In genomic region chr4:1899149-1900086, GRCh38 we compare ENCODE assay signal across 8 cellular contexts. TPM values are rescaled to one million over a fixed set of nuclear protein-coding genes. Genes with fewer than 3 reads are reported as not detected.
A peak's percentile ranks its signal among the peaks of the same experiment; 100 is the strongest.
DNase-seq lines count a peak whose midpoint lies in the region; TF ChIP-seq lines count a peak whose summit lies in the region.

No MANE protein-coding gene starts in this region.

- H3K79me2 ChIP-seq in GM23248 (ENCODE audit: insufficient read depth) (peaks cover 100% of the 10 kb centered on the region), trophoblast cell (ENCODE audit: control insufficient read depth, insufficient read depth, low read length, poor library complexity) (no peaks in the 10 kb centered on the region)

- TF ChIP-seq CTCF in type B pancreatic cell (conservative IDR thresholded peaks at IDR 0.05): peak; percentile 93

- H3K9me3 ChIP-seq in GM23248 (ENCODE audit: low read depth): no peaks in the 10 kb centered on the region
- H3K9me3 ChIP-seq in trophoblast cell (ENCODE audit: insufficient read depth, low read depth, low read length): no peaks in the 10 kb centered on the region

- H3K9ac ChIP-seq in GM23248: no peak overlapping the region
- H3K9ac ChIP-seq in trophoblast cell (ENCODE audit: low read length): peak overlapping the region; percentile 19

- H3K36me3 ChIP-seq in GM23248 (ENCODE audit: low read depth): peaks cover 5% of the 10 kb centered on the region; the same call in 1 of the 2 replicates
- peaks cover 18 to 29% of the 10 kb centered on the region in 2 experiments for H3K36me3 ChIP-seq in trophoblast cell (ENCODE audit: control insufficient read depth in 1 of 2, insufficient read depth in 2 of 2, low read length in 2 of 2)

- H4K12ac ChIP-seq in trophoblast cell (ENCODE audit: low read depth, low read length): no peak overlapping the region

- H2BK12ac ChIP-seq in trophoblast cell (ENCODE audit: low read length): no peak overlapping the region

- no peak overlapping the region for H3K27ac ChIP-seq in GM23248
- no peak overlapping the region for H3K27ac ChIP-seq in trophoblast cell (ENCODE audit: low read depth, low read length)

- H3F3A ChIP-seq in GM23248 (ENCODE audit: insufficient read depth): peaks cover 11% of the 10 kb centered on the region

- H3K4me1 Mint-ChIP-seq in type B pancreatic cell (ENCODE audit: unreplicated experiment): peaks cover 11% of the 10 kb centered on the region

- H4K20me1 ChIP-seq in GM23248 (ENCODE audit: insufficient read depth): peaks cover 5% of the 10 kb centered on the region; the same call in 1 of the 2 replicates

- no peak overlapping the region for H2AFZ ChIP-seq in GM23248
- H2AFZ ChIP-seq in trophoblast cell (ENCODE audit: insufficient read depth, low read length, poor library complexity): no peak overlapping the region

- in situ Hi-C loops in GM23248 (cut with MboI): no loop called here

- no peaks in the 10 kb centered on the region for H3K79me1 ChIP-seq in trophoblast cell (ENCODE audit: low read length)

- H3K9me3 Mint-ChIP-seq in type B pancreatic cell: no peaks in the 10 kb centered on the region

- no peak overlapping the region for H2AK5ac ChIP-seq in trophoblast cell (ENCODE audit: low read length)

- H3K36me3 Mint-ChIP-seq in type B pancreatic cell: peaks cover 23% of the 10 kb centered on the region

- no peak overlapping the region for H3K14ac ChIP-seq in trophoblast cell (ENCODE audit: low read length)

- no peak overlapping the region for H4K8ac ChIP-seq in trophoblast cell (ENCODE audit: low read depth, low read length)

- no peak overlapping the region for H3K4ac ChIP-seq in trophoblast cell (ENCODE audit: low read depth, low read length)

- H3K4me3 Mint-ChIP-seq in type B pancreatic cell: no peak overlapping the region

- H3K27me3 ChIP-seq in GM23248 (replicated peaks; ENCODE audit: insufficient read depth): no peaks in the 10 kb centered on the region
- no peaks in the 10 kb centered on the region for H3K27me3 ChIP-seq in trophoblast cell (ENCODE audit: insufficient read depth, low read length)

- H3K4me1 ChIP-seq in GM23248 (ENCODE audit: insufficient read depth) (peaks cover 4% of the 10 kb centered on the region; the same call in 1 of the 2 replicates), trophoblast cell (ENCODE audit: control insufficient read depth in 1 of 2, insufficient read depth in 2 of 2, low read length in 2 of 2) (no peaks in the 10 kb centered on the region)

- H3K4me2 ChIP-seq in GM23248 (ENCODE audit: unreplicated experiment) (no peak overlapping the region), trophoblast cell (ENCODE audit: low read length) (no peak overlapping the region)

- no peaks in the 10 kb centered on the region for H3K27me3 Mint-ChIP-seq in type B pancreatic cell

- no peak overlapping the region for H2BK5ac ChIP-seq in trophoblast cell (ENCODE audit: low read depth, low read length, poor library complexity)

- DNase-seq in DMS153 treated with DMSO at 0.1 percent for 48 hours (lab: John Stamatoyannopoulos, UW; ENCODE audit: unreplicated experiment) (peak; percentile 9), GM23248 (peak; percentile 90), M059J (ENCODE audit: low read depth) (peak; percentile 64), SK-N-DZ (ENCODE audit: low spot score) (peak; percentile 83), germinal center (ENCODE audit: low spot score) (peak; percentile 91), trophoblast cell (peak; percentile 64 to 86), type B pancreatic cell (ENCODE audit: extremely low spot score, unreplicated experiment) (peak; percentile 80)
- DNase-seq in activated naive CD4-positive, alpha-beta T cell treated with Interleukin-2 at 50 U/mL for 16 hours: peak; percentile 72

- no peak overlapping the region for H4K91ac ChIP-seq in trophoblast cell (ENCODE audit: low read depth, low read length)

- H3K4me3 ChIP-seq in GM23248 (no peak overlapping the region), trophoblast cell (ENCODE audit: low read depth, low read length) (peak overlapping the region; percentile 59)

- WGBS in GM23248 (ENCODE audit: low coverage in 1 of 2, low lambda C conversion rate in 2 of 2, missing lambda C conversion rate in 2 of 2), 2 experiments: 29 to 31% methylated on average over 15 of the region's 15 CpGs
- no CpG with 5 or more reads among the region's 15 CpGs for WGBS in trophoblast cell (ENCODE audit: extremely low coverage, insufficient coverage, insufficient read length)

- no peak overlapping the region for H3K18ac ChIP-seq in trophoblast cell (ENCODE audit: low read length)

- no peaks in the 10 kb centered on the region for H3K9me2 ChIP-seq in GM23248 (ENCODE audit: insufficient read depth)

- no peak overlapping the region for H2BK120ac ChIP-seq in trophoblast cell (ENCODE audit: insufficient read depth, low read length, poor library complexity)

- peak overlapping the region; percentile 17 for H3K27ac Mint-ChIP-seq in type B pancreatic cell

- no peak overlapping the region for H3K23ac ChIP-seq in trophoblast cell (ENCODE audit: low read length)

RNA-seq across cellular contexts. Expression of gene NSD2, which starts 28.2 kb away (rescaled TPM):
- 32.4 and 41.0 TPM in 2 replicates for total RNA-seq in GM23248 (2014; rRNA removed; shearing (Covaris generic))
- 19.1 and 20.1 TPM in 2 replicates for polyA plus RNA-seq in GM23248 (2016; fragmentation: Nextera tagmentation; extraction: Ambion mirVana)
- total RNA-seq in M059J (2014; rRNA removed; shearing (Covaris generic)): 44.9 and 71.9 TPM in 2 replicates
- polyA plus RNA-seq in SK-N-DZ (2014; cell fraction: cytosol; rRNA removed): 53.6 and 63.8 TPM in 2 replicates
- 79.0 and 124 TPM in 2 replicates for polyA plus RNA-seq in SK-N-DZ (2014; cell fraction: nucleus; rRNA removed)
- polyA plus RNA-seq in trophoblast cell (2013): 29.4 and 32.1 TPM in 2 replicates
- 70.6 and 156 TPM in 2 replicates for total RNA-seq in type B pancreatic cell (ENCODE audit: low replicate concordance)

RNA-seq across cellular contexts. Expression of gene LETM1, which starts 43.5 kb away (rescaled TPM):
- 40.1 and 42.3 TPM in 2 replicates for total RNA-seq in GM23248 (2014; rRNA removed; shearing (Covaris generic))
- polyA plus RNA-seq in GM23248 (2016; fragmentation: Nextera tagmentation; extraction: Ambion mirVana): 19.0 and 20.8 TPM in 2 replicates
- total RNA-seq in M059J (2014; rRNA removed; shearing (Covaris generic)): 23.1 and 33.0 TPM in 2 replicates
- polyA plus RNA-seq in SK-N-DZ (2014; cell fraction: cytosol; rRNA removed): 19.3 and 21.5 TPM in 2 replicates
- 69.2 and 77.3 TPM in 2 replicates for polyA plus RNA-seq in SK-N-DZ (2014; cell fraction: nucleus; rRNA removed)
- polyA plus RNA-seq in trophoblast cell (2013): 13.5 and 14.3 TPM in 2 replicates
- total RNA-seq in type B pancreatic cell (ENCODE audit: low replicate concordance): 61.1 and 64.3 TPM in 2 replicates

Comparison
In these comparisons a context has a peak if more than half of its experiments do, and no peak if none do; other contexts are left out.
1. DNase-seq: peak in every context shown above with its lines; median percentile 91 in germinal center; 90 in GM23248; 83 in SK-N-DZ; 80 in type B pancreatic cell; 75 in trophoblast cell; 72 in activated naive CD4-positive, alpha-beta T cell treated with Interleukin-2 at 50 U/mL for 16 hours; 64 in M059J; 9 in DMS153 treated with DMSO at 0.1 percent for 48 hours.